In genomic region chr7:452791-453455, GRCh38 we compare ENCODE assay signal across 1 cellular context.
TF ChIP-seq lines count a peak whose summit lies in the region.

No MANE protein-coding gene starts in this region.

TF ChIP-seq in SK-N-SH treated with all-trans-retinoic acid at 6 μM for 48 hours, 23 proteins besides CTCF, POLR2A, EP300 and RAD21 (continued from another document):
- TF ChIP-seq POU6F1 (CRISPR knock-in tag; IDR thresholded peaks at IDR 0.05; ENCODE audit: borderline replicate concordance, low read depth) (no peak), PPARA (CRISPR knock-in tag; IDR thresholded peaks at IDR 0.05; ENCODE audit: borderline replicate concordance) (no peak), GLIS3 (CRISPR knock-in tag; IDR thresholded peaks at IDR 0.05) (no peak), ZNF565 (CRISPR knock-in tag; conservative IDR thresholded peaks at IDR 0.05; ENCODE audit: low read depth) (no peak), ZNF8 (CRISPR knock-in tag; IDR thresholded peaks at IDR 0.05) (no peak), SNAI2 (CRISPR knock-in tag; IDR thresholded peaks at IDR 0.05) (no peak)
TF ChIP-seq in SK-N-SH treated with all-trans-retinoic acid at 6 μM for 48 hours: peak in this region for 0.
